1 cellular context compared by ENCODE assay signal in genomic region chr11:75352417-75353206, GRCh38.
TF ChIP-seq lines count a peak whose summit lies in the region.

No MANE protein-coding gene starts in this region.

TF ChIP-seq in HepG2, 621 proteins besides CTCF, POLR2A, EP300 and RAD21 (continued from another document and continues in another):
- TF ChIP-seq KMT2A (CRISPR knock-in tag; IDR thresholded peaks at IDR 0.05) (no peak), ATF3 (CRISPR knock-in tag; IDR thresholded peaks at IDR 0.05) (no peak), ZNF775 (CRISPR knock-in tag; IDR thresholded peaks at IDR 0.05; ENCODE audit: borderline replicate concordance) (0 out of 2 replicates have a peak, but pooled peaks have one; percentile 16), HIC2 (CRISPR knock-in tag; IDR thresholded peaks at IDR 0.05; ENCODE audit: low read depth) (0 out of 2 replicates have a peak, but pooled peaks have one; percentile 34), PHF8 (CRISPR knock-in tag; IDR thresholded peaks at IDR 0.05) (0 out of 2 replicates have a peak, but pooled peaks have one; percentile 5), KAT7 (CRISPR knock-in tag; IDR thresholded peaks at IDR 0.05; ENCODE audit: borderline replicate concordance) (no peak), GABPB1 (CRISPR knock-in tag; IDR thresholded peaks at IDR 0.05) (no peak), SYNCRIP (IDR thresholded peaks at IDR 0.05; ENCODE audit: insufficient read depth, low read depth, low read length) (no peak), MLX (CRISPR knock-in tag; IDR thresholded peaks at IDR 0.05) (0 out of 2 replicates have a peak, but pooled peaks have one; percentile 19), ZBTB38 (CRISPR knock-in tag; IDR thresholded peaks at IDR 0.05) (0 out of 2 replicates have a peak, but pooled peaks have one; percentile 15), ZNF280D (CRISPR knock-in tag; IDR thresholded peaks at IDR 0.05) (0 out of 2 replicates have a peak, but pooled peaks have one; percentile 0), SAFB2 (CRISPR knock-in tag; IDR thresholded peaks at IDR 0.05; ENCODE audit: borderline replicate concordance, low read depth) (peak; percentile 10; the same call in 1 of the 2 replicates), MEIS2 (CRISPR knock-in tag; IDR thresholded peaks at IDR 0.05) (0 out of 2 replicates have a peak, but pooled peaks have one; percentile 52), ZNF770 (CRISPR knock-in tag; IDR thresholded peaks at IDR 0.05) (0 out of 2 replicates have a peak, but pooled peaks have one; percentile 0), ZFP91 (CRISPR knock-in tag; IDR thresholded peaks at IDR 0.05; ENCODE audit: borderline replicate concordance) (0 out of 2 replicates have a peak, but pooled peaks have one; percentile 3), NFE2L2 (IDR thresholded peaks at IDR 0.05; ENCODE audit: low read length) (no peak), ZNF589 (CRISPR knock-in tag; conservative IDR thresholded peaks at IDR 0.05) (0 out of 2 replicates have a peak, but pooled peaks have one; percentile 1), ZNF484 (CRISPR knock-in tag; IDR thresholded peaks at IDR 0.05; ENCODE audit: borderline replicate concordance, low read depth) (0 out of 2 replicates have a peak, but pooled peaks have one; percentile 18), NFYC (CRISPR knock-in tag; IDR thresholded peaks at IDR 0.05) (0 out of 2 replicates have a peak, but pooled peaks have one; percentile 25), MED8 (CRISPR knock-in tag; IDR thresholded peaks at IDR 0.05; ENCODE audit: insufficient replicate concordance) (peak; percentile 29), NFAT5 (CRISPR knock-in tag; IDR thresholded peaks at IDR 0.05) (0 out of 2 replicates have a peak, but pooled peaks have one; percentile 4), ZNF136 (CRISPR knock-in tag; IDR thresholded peaks at IDR 0.05; ENCODE audit: low read depth) (peak; percentile 13; the same call in 1 of the 2 replicates), ZNF674 (CRISPR knock-in tag; IDR thresholded peaks at IDR 0.05; ENCODE audit: low read depth) (no peak), YEATS2 (CRISPR knock-in tag; IDR thresholded peaks at IDR 0.05; ENCODE audit: borderline replicate concordance) (no peak), GATA4 (IDR thresholded peaks at IDR 0.05; ENCODE audit: borderline replicate concordance, low read depth) (no peak), MXD3 (CRISPR knock-in tag; IDR thresholded peaks at IDR 0.05) (peak; percentile 45; the same call in 1 of the 2 replicates), SALL2 (CRISPR knock-in tag; IDR thresholded peaks at IDR 0.05) (no peak), ZNF800 (CRISPR knock-in tag; IDR thresholded peaks at IDR 0.05) (0 out of 2 replicates have a peak, but pooled peaks have one; percentile 19), XRCC5 (optimal IDR thresholded peaks at IDR 0.05; ENCODE audit: low read length) (peak; percentile 53), ATM (IDR thresholded peaks at IDR 0.05; ENCODE audit: borderline replicate concordance) (no peak), KLF13 (CRISPR knock-in tag; IDR thresholded peaks at IDR 0.05) (0 out of 2 replicates have a peak, but pooled peaks have one; percentile 11), ZNF441 (CRISPR knock-in tag; IDR thresholded peaks at IDR 0.05; ENCODE audit: borderline replicate concordance) (peak; percentile 16; the same call in 1 of the 2 replicates), HDAC1 (CRISPR knock-in tag; IDR thresholded peaks at IDR 0.05) (no peak), MYNN (CRISPR knock-in tag; IDR thresholded peaks at IDR 0.05; ENCODE audit: low read depth) (no peak), ATF7-NPFF (CRISPR knock-in tag; IDR thresholded peaks at IDR 0.05; ENCODE audit: low read depth) (no peak; the same call in 1 of the 2 replicates), CENPBD1 (CRISPR knock-in tag; IDR thresholded peaks at IDR 0.05; ENCODE audit: borderline replicate concordance, low read depth) (0 out of 2 replicates have a peak, but pooled peaks have one; percentile 40), STAG1 (CRISPR knock-in tag; IDR thresholded peaks at IDR 0.05) (peak; percentile 50), HOMEZ (CRISPR knock-in tag; IDR thresholded peaks at IDR 0.05; ENCODE audit: low read depth) (0 out of 2 replicates have a peak, but pooled peaks have one; percentile 5)
